ENCODE assay signal across 28 cellular contexts in the genomic region with DNA sequence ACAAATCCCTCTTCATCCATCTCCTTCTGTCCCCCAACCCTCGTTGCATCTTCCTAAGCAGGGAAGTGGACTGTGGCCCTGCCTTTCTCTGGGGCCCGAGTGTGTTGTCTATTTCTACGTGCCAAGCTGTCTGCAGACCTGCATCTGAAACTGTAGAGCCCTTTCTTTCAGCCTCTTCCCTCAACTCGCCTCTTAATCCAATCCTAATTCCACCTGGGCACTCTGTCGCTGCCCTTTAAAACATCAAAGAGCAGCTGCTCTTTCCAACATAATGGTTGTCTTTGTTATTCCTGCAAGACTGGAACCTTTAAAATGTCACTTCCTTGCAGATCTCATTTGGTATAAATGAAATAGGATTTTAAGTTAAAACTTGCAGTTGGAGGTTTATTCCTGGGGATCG.
"Had no signal": no experiment of that assay in that cellular context is flagged by ENCODE, and none has a peak within 500 bp of the region (broad histone marks: within the 10 kb centered on the region; RNA-seq: fewer than 3 reads in every experiment).

No MANE protein-coding gene starts in this region.

- H3K9me3 Mint-ChIP-seq: activated CD4-positive, alpha-beta T cell treated with anti-CD3 and anti-CD28 coated beads, Interleukin-2, amount 10 ng/mL, durations not matched to agents 7 days and 5 days; activated naive CD4-positive, alpha-beta T cell treated with anti-CD3 and anti-CD28 coated beads, Interleukin-2, amount 50 U/mL, for 24 hours; activated T-cell treated with anti-CD3 and anti-CD28 coated beads, Interleukin-2, amount 50 U/mL, for 4 hours; activated T-helper 17 cell treated with anti-CD3 and anti-CD28 coated beads, Interleukin-2, amount 50 U/mL, for 72 hours; effector memory CD8-positive, alpha-beta T cell had no signal

- H3K27ac ChIP-seq: brain microvascular endothelial cell, esophagus squamous epithelium, gastroesophageal sphincter, heart right ventricle, hepatocyte had no signal

- H3K4me3 ChIP-seq: esophagus squamous epithelium, gastroesophageal sphincter, heart right ventricle, hepatocyte had no signal

- H3K27ac Mint-ChIP-seq: activated CD4-positive, alpha-beta memory T cell treated with anti-CD3 and anti-CD28 coated beads, Interleukin-2, amount 10 ng/mL, durations not matched to agents 7 days and 5 days; activated CD4-positive, alpha-beta T cell treated with anti-CD3 and anti-CD28 coated beads, Interleukin-2, amount 10 ng/mL, durations not matched to agents 7 days and 5 days; activated naive CD4-positive, alpha-beta T cell treated with anti-CD3 and anti-CD28 coated beads, Interleukin-2, amount 50 U/mL, for 24 hours; activated naive CD8-positive, alpha-beta T cell treated with anti-CD3 and anti-CD28 coated beads, Interleukin-2, amount 10 ng/mL, durations not matched to agents 7 days and 5 days; activated T-helper 17 cell treated with anti-CD3 and anti-CD28 coated beads, Interleukin-2, amount 50 U/mL, for 72 hours; effector memory CD8-positive, alpha-beta T cell; WTC11 had no signal

- H3K4me3 Mint-ChIP-seq: activated CD4-positive, alpha-beta memory T cell treated with anti-CD3 and anti-CD28 coated beads, Interleukin-2, amount 10 ng/mL, durations not matched to agents 7 days and 5 days; activated CD4-positive, alpha-beta T cell treated with anti-CD3 and anti-CD28 coated beads, Interleukin-2, amount 10 ng/mL, durations not matched to agents 7 days and 5 days; activated naive CD4-positive, alpha-beta T cell treated with anti-CD3 and anti-CD28 coated beads, Interleukin-2, amount 50 U/mL, for 24 hours; activated naive CD8-positive, alpha-beta T cell treated with anti-CD3 and anti-CD28 coated beads, Interleukin-2, amount 10 ng/mL, durations not matched to agents 7 days and 5 days; activated T-cell treated with anti-CD3 and anti-CD28 coated beads, Interleukin-2, amount 50 U/mL, for 4 hours; activated T-helper 17 cell treated with anti-CD3 and anti-CD28 coated beads, Interleukin-2, amount 50 U/mL, for 72 hours; effector memory CD8-positive, alpha-beta T cell; WTC11 had no signal

- H3K4me1 Mint-ChIP-seq: activated CD4-positive, alpha-beta memory T cell treated with anti-CD3 and anti-CD28 coated beads, Interleukin-2, amount 10 ng/mL, durations not matched to agents 7 days and 5 days; activated CD4-positive, alpha-beta T cell treated with anti-CD3 and anti-CD28 coated beads, Interleukin-2, amount 10 ng/mL, durations not matched to agents 7 days and 5 days; activated naive CD4-positive, alpha-beta T cell treated with anti-CD3 and anti-CD28 coated beads, Interleukin-2, amount 50 U/mL, for 24 hours; activated naive CD8-positive, alpha-beta T cell treated with anti-CD3 and anti-CD28 coated beads, Interleukin-2, amount 10 ng/mL, durations not matched to agents 7 days and 5 days; activated T-helper 17 cell treated with anti-CD3 and anti-CD28 coated beads, Interleukin-2, amount 50 U/mL, for 72 hours had no signal

- H2AFZ ChIP-seq: hepatocyte had no signal

- H3K36me3 ChIP-seq: brain microvascular endothelial cell, esophagus squamous epithelium, gastroesophageal sphincter, heart right ventricle had no signal

- H3K27me3 Mint-ChIP-seq: activated CD4-positive, alpha-beta memory T cell treated with anti-CD3 and anti-CD28 coated beads, Interleukin-2, amount 10 ng/mL, durations not matched to agents 7 days and 5 days; activated CD4-positive, alpha-beta T cell treated with anti-CD3 and anti-CD28 coated beads, Interleukin-2, amount 10 ng/mL, durations not matched to agents 7 days and 5 days; activated naive CD8-positive, alpha-beta T cell treated with anti-CD3 and anti-CD28 coated beads, Interleukin-2, amount 10 ng/mL, durations not matched to agents 7 days and 5 days; activated T-helper 17 cell treated with anti-CD3 and anti-CD28 coated beads, Interleukin-2, amount 50 U/mL, for 72 hours; effector memory CD8-positive, alpha-beta T cell had no signal

- ATAC-seq: activated T-cell treated with anti-CD3 and anti-CD28 coated beads, Interleukin-2, amount 50 U/mL, for 4 hours; activated T-helper 17 cell treated with anti-CD3 and anti-CD28 coated beads, Interleukin-2, amount 50 U/mL, for 72 hours; effector memory CD8-positive, alpha-beta T cell; gastroesophageal sphincter; heart right ventricle; WTC11 had no signal

- H3K36me3 Mint-ChIP-seq: activated naive CD4-positive, alpha-beta T cell treated with anti-CD3 and anti-CD28 coated beads, Interleukin-2, amount 50 U/mL, for 24 hours; activated naive CD8-positive, alpha-beta T cell treated with anti-CD3 and anti-CD28 coated beads, Interleukin-2, amount 10 ng/mL, durations not matched to agents 7 days and 5 days; WTC11 had no signal

- H3K4me1 ChIP-seq: esophagus squamous epithelium, gastroesophageal sphincter, heart right ventricle had no signal

- H3K4me2 ChIP-seq: hepatocyte had no signal

- DNase-seq: activated CD4-positive, alpha-beta memory T cell treated with anti-CD3 and anti-CD28 coated beads, Interleukin-2, amount 10 ng/mL, durations not matched to agents 7 days and 5 days; activated CD4-positive, alpha-beta T cell treated with anti-CD3 and anti-CD28 coated beads for 1 hour; activated CD4-positive, alpha-beta T cell treated with anti-CD3 and anti-CD28 coated beads for 4 hours; activated CD4-positive, alpha-beta T cell treated with anti-CD3 and anti-CD28 coated beads, Interleukin-2, amount 10 ng/mL, durations not matched to agents 7 days and 5 days; activated CD4-positive, alpha-beta T cell treated with anti-CD3 and anti-CD28 coated beads, Interleukin-2, amount 50 U/mL, for 4 hours; activated CD8-positive, alpha-beta memory T cell treated with anti-CD3 and anti-CD28 coated beads for 24 hours; activated effector memory CD4-positive, alpha-beta T cell treated with Interleukin-2 at 50 U/mL for 16 hours; activated gamma-delta T cell treated with Interleukin-2 at 50 U/mL for 16 hours; activated naive CD4-positive, alpha-beta T cell treated with Interleukin-2 at 50 U/mL for 16 hours; activated naive CD8-positive, alpha-beta T cell treated with anti-CD3 and anti-CD28 coated beads, Interleukin-2, amount 10 ng/mL, durations not matched to agents 7 days and 5 days; activated T-cell treated with anti-CD3 and anti-CD28 coated beads, Interleukin-2, amount 50 U/mL, for 4 hours; amniotic stem cell; anterior cingulate cortex; brain microvascular endothelial cell; caudate nucleus; cortex of kidney; dermis blood vessel endothelial cell; effector CD4-positive, alpha-beta T cell; effector memory CD8-positive, alpha-beta T cell; esophagus squamous epithelium; foreskin melanocyte; heart right ventricle; T-helper 2 cell had no signal

- H3K27me3 ChIP-seq: brain microvascular endothelial cell, hepatocyte had no signal

- H3K79me2 ChIP-seq: hepatocyte had no signal
